20 cellular contexts compared by ENCODE assay signal in the genomic region with DNA sequence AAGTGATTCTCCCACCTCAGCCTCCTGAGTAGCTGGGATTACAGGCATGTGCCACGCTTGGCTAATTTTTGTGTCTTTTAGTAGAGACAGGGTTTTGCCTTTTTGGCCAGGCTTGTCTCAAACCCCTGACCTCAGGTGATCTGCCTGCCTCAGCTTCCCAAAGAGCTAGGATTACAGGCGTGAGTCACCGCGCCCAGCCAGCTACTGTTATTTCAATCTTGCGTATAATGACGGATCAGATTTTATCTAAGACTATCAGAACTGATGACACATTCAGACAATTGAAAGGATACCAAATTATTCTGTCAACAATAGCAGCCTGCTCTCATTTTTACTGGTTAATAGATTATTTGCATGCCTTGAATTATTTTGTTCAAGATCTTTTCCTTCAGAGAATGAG.
"Had no signal": no experiment of that assay in that cellular context is flagged by ENCODE, and none has a peak within 500 bp of the region (broad histone marks: within the 10 kb centered on the region; RNA-seq: fewer than 3 reads in every experiment).

No MANE protein-coding gene starts in this region.

- H3K27me3 ChIP-seq: body of pancreas, pancreas, right atrium auricular region, upper lobe of left lung had no signal

- H3K4me3 ChIP-seq: body of pancreas, mucosa of descending colon, pancreas, psoas muscle, right atrium auricular region, upper lobe of left lung had no signal

- H3K36me3 ChIP-seq: pancreas, right atrium auricular region, upper lobe of left lung had no signal

- H3K9me3 ChIP-seq: body of pancreas, mucosa of descending colon, pancreas had no signal

- H3K4me1 ChIP-seq: body of pancreas, pancreas, psoas muscle, right atrium auricular region, upper lobe of left lung had no signal

- ATAC-seq: body of pancreas, esophagus mucosa, left cardiac atrium, mucosa of descending colon, pancreas, psoas muscle had no signal

- DNase-seq: activated CD4-positive, alpha-beta memory T cell treated with anti-CD3 and anti-CD28 coated beads for 36 hours; activated CD4-positive, alpha-beta T cell treated with anti-CD3 and anti-CD28 coated beads for 4 hours; activated CD4-positive, CD25-positive, alpha-beta regulatory T cell; activated naive CD4-positive, alpha-beta T cell treated with anti-CD3 and anti-CD28 coated beads for 36 hours; activated T-cell treated with anti-CD3 and anti-CD28 coated beads, Interleukin-2, amount 50 U/mL, for 48 hours; body of pancreas; effector CD8-positive, alpha-beta T cell; glutamatergic neuron; hippocampal formation; left cardiac atrium; mesendoderm; mucosa of descending colon; nephron progenitor cell; pancreas; psoas muscle; stimulated activated CD4-positive, alpha-beta T cell treated with anti-CD3 and anti-CD28 coated beads, Interleukin-4, amount 100 ng/mL, for 24 hours; stimulated activated naive CD4-positive, alpha-beta T cell treated with Interleukin-2 at 50 U/mL for 16 hours; upper lobe of left lung had no signal

- H3K27ac ChIP-seq: body of pancreas, pancreas, psoas muscle, right atrium auricular region, upper lobe of left lung had no signal
